ENCODE assay signal across 17 cellular contexts in the genomic region with DNA sequence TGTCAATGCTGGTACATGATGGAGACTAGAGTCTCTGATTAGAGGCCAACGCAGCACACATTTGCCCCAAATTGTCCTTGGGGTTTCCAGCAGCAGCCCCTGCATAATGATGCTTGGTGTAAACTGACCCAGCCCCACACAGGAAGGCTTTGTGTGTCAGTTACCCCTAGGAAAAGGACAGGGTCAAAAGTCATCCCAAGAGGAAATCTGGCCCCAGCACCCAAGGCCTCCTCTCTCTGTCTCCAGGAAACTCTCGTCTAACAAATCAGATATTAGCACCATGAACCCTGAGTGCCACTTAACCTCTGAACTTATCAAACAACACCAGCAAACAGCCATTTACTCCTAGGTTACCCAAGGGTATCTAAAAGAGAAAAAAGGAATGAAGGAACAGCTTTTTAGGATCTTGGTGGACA.
"Had no signal": no experiment of that assay in that cellular context is flagged by ENCODE, and none has a peak within 500 bp of the region (broad histone marks: within the 10 kb centered on the region; RNA-seq: fewer than 3 reads in every experiment).

No MANE protein-coding gene starts in this region.

- H3K27me3 ChIP-seq: colonic mucosa, testis had no signal

- H3K4me3 Mint-ChIP-seq: activated naive CD4-positive, alpha-beta T cell treated with anti-CD3 and anti-CD28 coated beads for 36 hours; activated T-helper 17 cell treated with anti-CD3 and anti-CD28 coated beads, Interleukin-2, amount 50 U/mL, for 72 hours; naive B cell; stimulated activated naive CD8-positive, alpha-beta T cell treated with anti-CD3 and anti-CD28 coated beads, Interleukin-15, amount 100 ng/mL, for 72 hours; T-helper 1 cell treated with Interleukin-12 subunit alpha and Interleukin-12 subunit beta and Interleukin-4 antibody, amounts not matched to agents 30 μg/mL and 1 μg/mL, for 36 hours had no signal

- H3K4me3 ChIP-seq: colonic mucosa, lung, prostate gland, testis had no signal

- H3K9me3 Mint-ChIP-seq: activated naive CD4-positive, alpha-beta T cell treated with anti-CD3 and anti-CD28 coated beads for 36 hours; activated T-helper 17 cell treated with anti-CD3 and anti-CD28 coated beads, Interleukin-2, amount 50 U/mL, for 72 hours; naive B cell; stimulated activated naive CD8-positive, alpha-beta T cell treated with anti-CD3 and anti-CD28 coated beads, Interleukin-15, amount 100 ng/mL, for 72 hours; T-helper 1 cell treated with Interleukin-12 subunit alpha and Interleukin-12 subunit beta and Interleukin-4 antibody, amounts not matched to agents 30 μg/mL and 1 μg/mL, for 36 hours had no signal

- ATAC-seq: activated T-helper 17 cell treated with anti-CD3 and anti-CD28 coated beads, Interleukin-2, amount 50 U/mL, for 72 hours; sciatic nerve; stimulated activated naive CD8-positive, alpha-beta T cell treated with anti-CD3 and anti-CD28 coated beads, Interleukin-15, amount 100 ng/mL, for 72 hours had no signal

- DNase-seq: activated CD4-positive, alpha-beta T cell treated with anti-CD3 and anti-CD28 coated beads, Interleukin-2, amount 50 U/mL, for 1 hour; activated naive CD4-positive, alpha-beta T cell treated with anti-CD3 and anti-CD28 coated beads for 36 hours; activated T-cell treated with anti-CD3 and anti-CD28 coated beads for 4 hours; caudate nucleus; colonic mucosa; erythroblast; hippocampal formation; kidney glomerular epithelial cell; naive B cell; stimulated activated CD4-positive, alpha-beta T cell treated with anti-CD3 and anti-CD28 coated beads, Interleukin-2, amount 100 ng/mL, for 24 hours; stimulated activated naive CD8-positive, alpha-beta T cell treated with anti-CD3 and anti-CD28 coated beads, Interleukin-15, amount 100 ng/mL, for 72 hours; testis had no signal

- H3K36me3 Mint-ChIP-seq: naive B cell had no signal

- H3K4me1 Mint-ChIP-seq: activated T-helper 17 cell treated with anti-CD3 and anti-CD28 coated beads, Interleukin-2, amount 50 U/mL, for 72 hours had no signal

- H3K9me3 ChIP-seq: colonic mucosa, prostate gland, testis had no signal

- H3K27ac Mint-ChIP-seq: activated naive CD4-positive, alpha-beta T cell treated with anti-CD3 and anti-CD28 coated beads for 36 hours; activated T-helper 17 cell treated with anti-CD3 and anti-CD28 coated beads, Interleukin-2, amount 50 U/mL, for 72 hours; stimulated activated naive CD8-positive, alpha-beta T cell treated with anti-CD3 and anti-CD28 coated beads, Interleukin-15, amount 100 ng/mL, for 72 hours; T-helper 1 cell treated with Interleukin-12 subunit alpha and Interleukin-12 subunit beta and Interleukin-4 antibody, amounts not matched to agents 30 μg/mL and 1 μg/mL, for 36 hours had no signal

- H3K4me1 ChIP-seq: colonic mucosa, prostate gland had no signal

- H3K27ac ChIP-seq: colonic mucosa, prostate gland, testis had no signal

- H3K36me3 ChIP-seq: colonic mucosa, prostate gland had no signal
